In the genomic region with DNA sequence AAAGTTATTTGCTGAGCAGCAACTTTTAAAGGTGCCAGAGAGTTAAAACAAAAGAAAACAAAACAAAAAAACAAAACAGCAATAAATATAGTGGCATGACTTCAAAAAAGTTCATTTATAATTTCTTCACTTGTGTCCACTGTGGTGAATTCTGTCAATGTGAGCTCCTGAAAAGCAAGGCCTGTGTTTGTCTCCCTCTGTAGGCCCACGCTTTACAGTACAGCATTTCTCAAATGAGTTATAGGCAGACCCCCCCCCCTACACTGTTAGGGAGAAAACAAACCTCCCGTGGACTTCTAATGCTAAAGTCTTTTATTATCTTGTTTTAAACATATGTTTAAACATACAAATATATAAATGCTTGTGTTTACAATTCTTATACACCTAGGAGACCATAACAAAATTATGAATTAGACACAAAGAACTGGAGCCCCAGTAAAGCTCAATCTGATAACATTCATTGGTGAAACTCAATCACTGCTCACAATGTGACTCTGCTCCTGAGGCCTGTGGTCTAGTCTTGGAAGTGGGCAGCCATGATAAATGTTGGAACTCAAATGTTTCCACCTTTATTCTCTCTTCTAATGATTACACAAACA, we compare ENCODE assay signal across 8 cellular contexts. TPM values are rescaled to one million over a fixed set of nuclear protein-coding genes. Genes with fewer than 3 reads are reported as not detected.
A peak's percentile ranks its signal among the peaks of the same experiment; 100 is the strongest.
DNase-seq lines count a peak whose midpoint lies in the region; ATAC-seq and TF ChIP-seq lines count a peak whose summit lies in the region.

No MANE protein-coding gene starts in this region.

- peak; percentile 46 for DNase-seq in ACHN
- peak; percentile 73 for DNase-seq in GM23248
- peak in 1 of 3 donors; percentile 51 for DNase-seq in Peyer's patch
- DNase-seq in fibroblast of gingiva (ENCODE audit: low read depth) = peak; percentile 45
- DNase-seq in occipital lobe (lab: John Stamatoyannopoulos, UW) = peak; percentile 2
- DNase-seq in DMS79 (lab: John Stamatoyannopoulos, UW) = no peak

- no peaks in the 10 kb centered on the region for H3K27me3 ChIP-seq in GM23248 (replicated peaks; ENCODE audit: insufficient read depth)
- H3K27me3 ChIP-seq in Peyer's patch = no peaks in the 10 kb centered on the region

- H3K9me3 ChIP-seq in GM23248 (ENCODE audit: low read depth) (no peaks in the 10 kb centered on the region), Peyer's patch (no peaks in the 10 kb centered on the region)

- 52 to 57% methylated on average over 2 of the region's 2 CpGs for WGBS in GM23248 (ENCODE audit: low coverage in 1 of 2, low lambda C conversion rate in 2 of 2, missing lambda C conversion rate in 2 of 2), 2 experiments

- ATAC-seq in HG03520 (IDR thresholded peaks at IDR 0.05; ENCODE audit: unreplicated experiment) = no peak
- ATAC-seq in GM19467 (IDR thresholded peaks at IDR 0.05; ENCODE audit: unreplicated experiment) = no peak

- no peaks in the 10 kb centered on the region for H4K20me1 ChIP-seq in GM23248 (ENCODE audit: insufficient read depth)

- TF ChIP-seq CTCF in Peyer's patch (IDR thresholded peaks at IDR 0.05) = peak in 4 of 6 experiments; percentile 29 to 57 (median 54)

- H3K9ac ChIP-seq in GM23248 = no peak overlapping the region

- H3K9me2 ChIP-seq in GM23248 (ENCODE audit: insufficient read depth) = no peaks in the 10 kb centered on the region

- H3K4me2 ChIP-seq in GM23248 (ENCODE audit: unreplicated experiment) = no peak overlapping the region

- TF ChIP-seq POLR2A in Peyer's patch (IDR thresholded peaks at IDR 0.05) = no peak

- in situ Hi-C loops in ACHN (cut with HindIII; ENCODE audit: low pct_ligation_motif_present, low pct_unique_long_range_greater_than_20kb, low sequenced_read_pairs) (no loop called here), GM23248 (cut with MboI) (loop anchor here (10.0 kb wide), 1 partner anchor 172 kb away; a partner anchor contains a TSS)

- H3K4me3 ChIP-seq in GM23248 = no peak overlapping the region
- H3K4me3 ChIP-seq in Peyer's patch = no peak overlapping the region

- H3F3A ChIP-seq in GM23248 (ENCODE audit: insufficient read depth) = no peaks in the 10 kb centered on the region

- no peaks in the 10 kb centered on the region for H3K79me2 ChIP-seq in GM23248 (ENCODE audit: insufficient read depth)

- H3K27ac ChIP-seq in GM23248 (no peak overlapping the region), Peyer's patch (no peak overlapping the region)

- H3K36me3 ChIP-seq in GM23248 (ENCODE audit: low read depth) (no peaks in the 10 kb centered on the region), Peyer's patch (no peaks in the 10 kb centered on the region)

- no peaks in the 10 kb centered on the region for H3K4me1 ChIP-seq in GM23248 (ENCODE audit: insufficient read depth)
- H3K4me1 ChIP-seq in Peyer's patch = no peaks in the 10 kb centered on the region

- no peak overlapping the region for H2AFZ ChIP-seq in GM23248

RNA-seq across cellular contexts. Expression of a gene that starts 47.0 kb away (rescaled TPM):
- total RNA-seq in GM23248 (2014; rRNA removed; shearing (Covaris generic)) = 92.4 and 104 TPM in 2 replicates
- 120 and 124 TPM in 2 replicates for polyA plus RNA-seq in GM23248 (2016; fragmentation: Nextera tagmentation; extraction: Ambion mirVana)
- total RNA-seq in Peyer's patch (10 to 100 TPM; 15.3 to 49.5 (median 35.3) TPM), occipital lobe (104 TPM)
